In genomic region chr1:20662110-20662475, GRCh38 we compare ENCODE assay signal across 8 cellular contexts. TPM values are rescaled to one million over a fixed set of nuclear protein-coding genes. Genes with fewer than 3 reads are reported as not detected.
DNase-seq lines count a peak whose midpoint lies in the region; ATAC-seq and TF ChIP-seq lines count a peak whose summit lies in the region.

No MANE protein-coding gene starts in this region.

- H3K36me3 ChIP-seq in GM06990 (ENCODE audit: control insufficient read depth, insufficient read depth, low read length) (peaks cover 6% of the 10 kb centered on the region), Panc1 (ENCODE audit: control insufficient read depth, insufficient read depth, low read length) (peaks cover 6% of the 10 kb centered on the region), esophagus (ENCODE audit: control insufficient read depth in 2 of 2, insufficient read depth in 2 of 2, low read length in 1 of 2) (peaks cover 3 to 11% of the 10 kb centered on the region in 2 donors), psoas muscle (ENCODE audit: insufficient read depth in 1 of 2, low read depth in 1 of 2) (peaks cover 0 to 24% of the 10 kb centered on the region in 2 donors)

- no peaks in the 10 kb centered on the region for H3K9me3 ChIP-seq in Panc1 (ENCODE audit: control insufficient read depth, insufficient read depth, low read depth, low read length)
- H3K9me3 ChIP-seq in esophagus (ENCODE audit: control insufficient read depth in 2 of 2, insufficient read depth in 1 of 2, low read depth in 1 of 2, low read length in 1 of 2): no peaks in the 10 kb centered on the region
- no peaks in the 10 kb centered on the region for H3K9me3 ChIP-seq in psoas muscle

- WGBS in esophagus, 2 donors: 60 to 62% methylated on average over 7 of the region's 7 CpGs
- WGBS in psoas muscle, 3 donors: 50 to 61% (median 53%) methylated on average over 7 of the region's 7 CpGs

- H3K27me3 ChIP-seq in GM06990 (replicated peaks; ENCODE audit: control insufficient read depth, insufficient read depth, low read length) (no peaks in the 10 kb centered on the region), Panc1 (ENCODE audit: control insufficient read depth, insufficient read depth, low read length) (no peaks in the 10 kb centered on the region), esophagus (ENCODE audit: control insufficient read depth in 1 of 2, insufficient read depth in 2 of 2, low read length in 2 of 2) (no peaks in the 10 kb centered on the region), psoas muscle (ENCODE audit: insufficient read depth in 3 of 3, low read length in 2 of 3) (no peaks in the 10 kb centered on the region)

- H3K4me3 ChIP-seq in GM06990 (replicated peaks; ENCODE audit: low read depth, low read length) (peak overlapping the region; percentile 88), Panc1 (ENCODE audit: low read depth in 2 of 2, low read length in 2 of 2) (peak overlapping the region; percentile 88 to 100), esophagus (ENCODE audit: low read depth in 1 of 2, low read length in 2 of 2) (peak overlapping the region; percentile 85 to 99), psoas muscle (peak overlapping the region; percentile 92)

- POLR2A ChIA-PET in Panc1 (lab: Charles Lee): interaction anchor here (0.5 to 1.1 kb wide), 3 partner anchors 16 to 1436 kb away, joined by 3 to 4 read pairs (median 3); no protein-coding TSS in a partner anchor

- H3K27ac ChIP-seq in Panc1 (ENCODE audit: low read length) (peak overlapping the region; percentile 91), esophagus (ENCODE audit: low read depth in 2 of 2, low read length in 1 of 2) (peak overlapping the region in 1 of 2 donors; percentile 89), psoas muscle (peak overlapping the region; percentile 93)

- in situ Hi-C loops in Panc1 (cut with HindIII; ENCODE audit: low pct_unique_long_range_greater_than_20kb, low sequenced_read_pairs) (no loop called here), GM13976 (cut with MboI; ENCODE audit: low sequenced_read_pairs, unreplicated experiment) (no loop called here)

- H3K4me1 ChIP-seq in Panc1 (ENCODE audit: control insufficient read depth, insufficient read depth, low read length): peaks cover 10% of the 10 kb centered on the region
- peaks cover 7 to 10% of the 10 kb centered on the region in 2 donors for H3K4me1 ChIP-seq in esophagus (ENCODE audit: control insufficient read depth in 2 of 2, insufficient read depth in 2 of 2, low read length in 1 of 2)
- H3K4me1 ChIP-seq in psoas muscle: peaks cover 26% of the 10 kb centered on the region

- TSS peak; percentile 96 for BruUV-seq in Panc1 (replicated peaks; lab: Mats Ljungman, UMichigan)

- intact Hi-C loops in Panc1 (cut with micrococcal nuclease; ENCODE audit: unreplicated experiment): no loop called here
- intact Hi-C loops in psoas muscle (cut with DNase I): no loop called here

- ATAC-seq in Panc1: no peak
- no peak for ATAC-seq in psoas muscle
- ATAC-seq in GM18873 (IDR thresholded peaks at IDR 0.05; ENCODE audit: low FRiP score, unreplicated experiment): no peak
- ATAC-seq in HG02642 (IDR thresholded peaks at IDR 0.05; ENCODE audit: poor library complexity, unreplicated experiment): no peak

- CTCF ChIA-PET in Panc1 (lab: Charles Lee): interaction anchor here (0.6 kb wide), 1 partner anchor 15 kb away, joined by 4 read pairs; no protein-coding TSS in a partner anchor

- DNase-seq in GM06990 (ENCODE audit: extremely low read depth, insufficient read length): no peak
- no peak for DNase-seq in Panc1 (ENCODE audit: low read depth, low spot score)
- no peak for DNase-seq in psoas muscle
- DNase-seq in stimulated activated CD8-positive, alpha-beta memory T cell treated with anti-CD3 and anti-CD28 coated beads, Interleukin-4, amount 100 ng/mL, for 48 hours: no peak
- no peak for DNase-seq in GM13976 (ENCODE audit: low spot score)

- TF ChIP-seq CTCF in GM06990 (IDR thresholded peaks at IDR 0.05; ENCODE audit: insufficient read depth, low read length, poor library complexity, severe bottlenecking) (no peak), Panc1 (IDR thresholded peaks at IDR 0.05) (no peak), psoas muscle (IDR thresholded peaks at IDR 0.05) (no peak), GM13976 (IDR thresholded peaks at IDR 0.05; ENCODE audit: borderline replicate concordance, control extremely low read depth, extremely low read depth, insufficient read depth, missing control alignments) (no peak)

RNA-seq across cellular contexts. Expression of gene DDOST, which starts 0.9 kb away (rescaled TPM):
- 337 TPM for total RNA-seq in Panc1 (2021; ENCODE audit: unreplicated experiment)
- polyA plus RNA-seq in Panc1 (2012; ENCODE audit: insufficient read length): 314 TPM
- 100 to 1,000 TPM in 1 of 2 donors, 10 to 100 TPM in 1; 73.2 to 126 TPM for polyA plus RNA-seq in esophagus
- total RNA-seq in psoas muscle: 10 to 100 TPM; 43.0 to 70.2 (median 61.7) TPM
- 10 to 100 TPM; 63.3 to 97.1 (median 87.7) TPM for polyA plus RNA-seq in psoas muscle

RNA-seq across cellular contexts. Expression of gene PINK1, which starts 28.8 kb away (rescaled TPM):
- total RNA-seq in Panc1 (2021; ENCODE audit: unreplicated experiment) (32.1 TPM), psoas muscle (100 to 1,000 TPM; 219 to 416 (median 390) TPM)
- 48.0 TPM for polyA plus RNA-seq in Panc1 (2012; ENCODE audit: insufficient read length)
- polyA plus RNA-seq in esophagus (10 to 100 TPM; 52.0 to 61.2 TPM), psoas muscle (100 to 1,000 TPM; 218 to 506 (median 276) TPM)

RNA-seq across cellular contexts. Expression of gene KIF17, which starts 55.7 kb away (rescaled TPM):
- 3.9 TPM for total RNA-seq in Panc1 (2021; ENCODE audit: unreplicated experiment)
- polyA plus RNA-seq in Panc1 (2012; ENCODE audit: insufficient read length): 6.4 TPM
- polyA plus RNA-seq in esophagus: under 1 TPM; 0.45 to 0.48 TPM
- total RNA-seq in psoas muscle: 1 to 10 TPM; 1.1 to 3.4 (median 1.2) TPM
- polyA plus RNA-seq in psoas muscle: 1 to 10 TPM; 1.5 to 2.0 (median 1.7) TPM
